Comparison of ENCODE assay signal across 9 cellular contexts in the genomic region with DNA sequence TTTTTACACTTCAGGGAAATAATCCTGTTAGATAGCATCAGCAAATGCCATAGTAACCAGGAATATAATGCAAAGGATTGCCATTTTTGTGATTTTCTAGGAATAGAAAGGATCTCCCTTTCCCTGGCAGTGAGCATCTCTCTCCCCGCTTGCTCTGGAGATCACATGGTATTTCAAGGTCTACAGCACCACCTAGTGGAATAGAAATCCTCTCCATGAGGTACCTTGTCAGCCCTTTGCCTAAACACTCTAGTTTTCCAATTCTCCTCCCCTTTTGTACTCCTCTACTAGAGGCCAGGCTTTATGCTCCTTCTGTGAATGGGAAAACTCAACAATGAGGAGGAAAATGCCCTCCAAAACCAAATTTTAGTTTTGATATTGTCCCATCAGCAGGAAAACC.
DNase-seq lines count a peak whose midpoint lies in the region; ATAC-seq and TF ChIP-seq lines count a peak whose summit lies in the region.
"Had no signal": no experiment of that assay in that cellular context is flagged by ENCODE, and none has a peak within 500 bp of the region (broad histone marks: within the 10 kb centered on the region; RNA-seq: fewer than 3 reads in every experiment).

No MANE protein-coding gene starts in this region.

- no peaks in the 10 kb centered on the region for H3K36me3 ChIP-seq in testis (ENCODE audit: low read depth, missing control alignments)

- intact Hi-C loops in testis (cut with DNase I; ENCODE audit: low total_unique reads), result no loop called here

- H3K4me3 ChIP-seq in testis, result no peak overlapping the region
- H3K4me3 ChIP-seq: SJSA1 had no signal

- peak; percentile 6 for DNase-seq in CD1c-positive myeloid dendritic cell (ENCODE audit: extremely low spot score)
- DNase-seq in GM13977 (ENCODE audit: low spot score), result peak; percentile 24
- DNase-seq in SK-MEL-5 (ENCODE audit: low read depth, low spot score), result peak; percentile 77
- DNase-seq in glomerular endothelial cell (ENCODE audit: extremely low read depth, low read depth, low spot score), result peak; percentile 45
- DNase-seq in testis, result no peak

- WGBS in testis, 2 donors, result 100% methylated on average over 1 of the region's 1 CpG

- H3K4me1 ChIP-seq in testis, result no peaks in the 10 kb centered on the region
- H3K4me1 ChIP-seq: SJSA1 had no signal

- TF ChIP-seq POLR2A in testis (IDR thresholded peaks at IDR 0.05), result no peak

- H3K9me3 ChIP-seq in testis, result no peaks in the 10 kb centered on the region

- no peaks in the 10 kb centered on the region for H3K27me3 ChIP-seq in testis
- H3K27me3 ChIP-seq: SJSA1 had no signal

- in situ Hi-C loops in GM13977 (cut with MboI; ENCODE audit: low pct_unique_long_range_greater_than_20kb, low sequenced_read_pairs, unreplicated experiment) (no loop called here), SK-MEL-5 (cut with HindIII; ENCODE audit: low pct_unique_long_range_greater_than_20kb, low sequenced_read_pairs) (no loop called here)

- peak; percentile 49 for TF ChIP-seq CTCF in GM13977 (IDR thresholded peaks at IDR 0.05; ENCODE audit: extremely low read depth, insufficient read depth, missing control alignments)
- TF ChIP-seq CTCF in testis (IDR thresholded peaks at IDR 0.05), result no peak

- no peak overlapping the region for H3K27ac ChIP-seq in testis
- H3K27ac ChIP-seq: SJSA1 had no signal

- ATAC-seq in HG02885 (IDR thresholded peaks at IDR 0.05; ENCODE audit: poor library complexity, unreplicated experiment), result no peak
- ATAC-seq in GM18519 (IDR thresholded peaks at IDR 0.05; ENCODE audit: low FRiP score, unreplicated experiment), result no peak
- ATAC-seq in HG02763 (IDR thresholded peaks at IDR 0.05; ENCODE audit: unreplicated experiment), result no peak
